16 cellular contexts compared by ENCODE assay signal in the genomic region with DNA sequence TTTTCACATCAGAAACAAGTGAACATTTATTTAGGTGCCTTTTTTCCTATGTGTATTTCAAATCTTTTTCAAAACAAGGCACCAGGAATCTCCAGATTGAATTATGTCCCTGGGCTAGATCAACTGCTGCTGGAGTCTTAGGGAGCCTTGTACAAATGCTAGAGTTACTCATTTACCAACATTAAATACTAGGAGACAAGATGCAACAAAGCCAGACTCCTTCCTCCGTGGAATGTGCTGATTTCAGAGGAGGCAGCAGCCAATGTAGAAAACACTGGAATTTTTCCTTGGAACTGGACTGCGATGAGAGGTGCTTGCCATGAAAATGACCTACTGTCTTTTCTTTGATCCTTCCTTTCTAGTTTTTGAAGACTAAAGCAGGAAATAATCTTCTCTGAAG.
"Had no signal": no experiment of that assay in that cellular context is flagged by ENCODE, and none has a peak within 500 bp of the region (broad histone marks: within the 10 kb centered on the region; RNA-seq: fewer than 3 reads in every experiment).

No MANE protein-coding gene starts in this region.

- DNase-seq: activated CD4-positive, alpha-beta T cell treated with anti-CD3 and anti-CD28 coated beads for 4 hours; activated CD8-positive, alpha-beta memory T cell treated with anti-CD3 and anti-CD28 coated beads, Interleukin-2, amount 50 U/mL, for 48 hours; activated CD8-positive, alpha-beta T cell treated with anti-CD3 and anti-CD28 coated beads, Interleukin-2, amount 10 ng/mL, durations not matched to agents 7 days and 5 days; activated naive CD8-positive, alpha-beta T cell treated with anti-CD3 and anti-CD28 coated beads, Interleukin-2, amount 10 ng/mL, durations not matched to agents 7 days and 5 days; aorta; colonic mucosa; gastrocnemius medialis; left cardiac atrium; ovary; stimulated activated CD4-positive, alpha-beta T cell treated with anti-CD3 and anti-CD28 coated beads, Interleukin-4, amount 100 ng/mL, for 1 hour; stimulated activated CD8-positive, alpha-beta memory T cell treated with anti-CD3 and anti-CD28 coated beads, Interleukin-4, amount 100 ng/mL, for 48 hours; upper lobe of right lung had no signal

- H3K36me3 ChIP-seq: cardiac muscle cell, colonic mucosa, gastrocnemius medialis, ovary, upper lobe of right lung had no signal

- H3K9me3 ChIP-seq: colonic mucosa, gastrocnemius medialis, ovary, upper lobe of right lung had no signal

- H3K27me3 ChIP-seq: cardiac muscle cell, colonic mucosa, gastrocnemius medialis, ovary, upper lobe of right lung had no signal

- H3K4me1 Mint-ChIP-seq: activated naive CD8-positive, alpha-beta T cell treated with anti-CD3 and anti-CD28 coated beads, Interleukin-2, amount 10 ng/mL, durations not matched to agents 7 days and 5 days had no signal

- ATAC-seq: activated CD8-positive, alpha-beta T cell treated with anti-CD3 and anti-CD28 coated beads, Interleukin-2, amount 10 ng/mL, durations not matched to agents 7 days and 5 days; gastrocnemius medialis; left cardiac atrium; upper lobe of right lung had no signal

- H3K27ac ChIP-seq: cardiac muscle cell, colonic mucosa, gastrocnemius medialis, ovary, upper lobe of right lung, VCaP had no signal

- H3K36me3 Mint-ChIP-seq: activated naive CD8-positive, alpha-beta T cell treated with anti-CD3 and anti-CD28 coated beads, Interleukin-2, amount 10 ng/mL, durations not matched to agents 7 days and 5 days had no signal

- H3K4me3 Mint-ChIP-seq: activated CD8-positive, alpha-beta T cell treated with anti-CD3 and anti-CD28 coated beads, Interleukin-2, amount 10 ng/mL, durations not matched to agents 7 days and 5 days; activated naive CD8-positive, alpha-beta T cell treated with anti-CD3 and anti-CD28 coated beads, Interleukin-2, amount 10 ng/mL, durations not matched to agents 7 days and 5 days; neural crest cell; stimulated activated naive CD8-positive, alpha-beta T cell treated with anti-CD3 and anti-CD28 coated beads, Interleukin-15, Interleukin-2, amounts not matched to agents 100 ng/mL and 50 ng/mL, for 24 hours had no signal

- H3K4me1 ChIP-seq: colonic mucosa, gastrocnemius medialis, upper lobe of right lung had no signal

- H3K27me3 Mint-ChIP-seq: activated naive CD8-positive, alpha-beta T cell treated with anti-CD3 and anti-CD28 coated beads, Interleukin-2, amount 10 ng/mL, durations not matched to agents 7 days and 5 days; stimulated activated naive CD8-positive, alpha-beta T cell treated with anti-CD3 and anti-CD28 coated beads, Interleukin-15, Interleukin-2, amounts not matched to agents 100 ng/mL and 50 ng/mL, for 24 hours had no signal

- H3K4me3 ChIP-seq: cardiac muscle cell, colonic mucosa, gastrocnemius medialis, ovary, upper lobe of right lung had no signal

- H3K27ac Mint-ChIP-seq: activated CD8-positive, alpha-beta T cell treated with anti-CD3 and anti-CD28 coated beads, Interleukin-2, amount 10 ng/mL, durations not matched to agents 7 days and 5 days; activated naive CD8-positive, alpha-beta T cell treated with anti-CD3 and anti-CD28 coated beads, Interleukin-2, amount 10 ng/mL, durations not matched to agents 7 days and 5 days; stimulated activated naive CD8-positive, alpha-beta T cell treated with anti-CD3 and anti-CD28 coated beads, Interleukin-15, Interleukin-2, amounts not matched to agents 100 ng/mL and 50 ng/mL, for 24 hours had no signal
